ENCODE assay signal across 8 cellular contexts in genomic region chr15:28737521-28738199, GRCh38. TPM values are rescaled to one million over a fixed set of nuclear protein-coding genes. Genes with fewer than 3 reads are reported as not detected.
DNase-seq lines count a peak whose midpoint lies in the region; ATAC-seq and TF ChIP-seq lines count a peak whose summit lies in the region.
"Not testable (repeated sequence)": the region's sequence is repeated elsewhere in the genome, so short reads cannot be mapped to it uniquely, and the experiment has no call there.

No MANE protein-coding gene starts in this region.

- ATAC-seq in GM21786 (IDR thresholded peaks at IDR 0.05; ENCODE audit: unreplicated experiment) = peak; percentile 50
- ATAC-seq in heart left ventricle = peak in 3 of 4 donors; percentile 92 to 98 (median 98)
- ATAC-seq in stimulated activated naive CD8-positive, alpha-beta T cell treated with anti-CD3 and anti-CD28 coated beads, Interleukin-15, Interleukin-2, amounts not matched to agents 100 U/mL and 50 U/mL, for 24 hours = peak; percentile 62

- no CpG with 5 or more reads among the region's 101 CpGs for WGBS in mammary epithelial cell (ENCODE audit: low coverage, missing lambda C conversion rate)
- WGBS in heart left ventricle, 4 donors = 0% methylated on average over 1 to 92 of the region's 101 CpGs

- peak overlapping the region; percentile 36 for H3K4me2 ChIP-seq in mammary epithelial cell (ENCODE audit: insufficient read depth, low read depth, low read length)

- H3K4me3 Mint-ChIP-seq in nephron progenitor cell = peak overlapping the region; percentile 77

- H3K4me1 ChIP-seq in mammary epithelial cell (ENCODE audit: insufficient read depth, low read length); heart left ventricle: not testable (repeated sequence)

- peak overlapping the region; percentile 75 for H2AFZ ChIP-seq in mammary epithelial cell (ENCODE audit: low read depth, low read length)

- DNase-seq in COLO668 (lab: John Stamatoyannopoulos, UW; ENCODE audit: unreplicated experiment) (peak; percentile 69), mammary epithelial cell (peak; percentile 15), heart left ventricle (peak; percentile 29 to 76 (median 52)), nephron progenitor cell (peak; percentile 69)
- not testable (repeated sequence) for DNase-seq in LNCaP clone FGC (ENCODE audit: low read depth)
- peak; percentile 35 for DNase-seq in activated CD4-positive, alpha-beta T cell treated with anti-CD3 and anti-CD28 coated beads, Interleukin-2, amount 50 U/mL, for 1 hour
- peak; percentile 48 for DNase-seq in stimulated activated naive CD8-positive, alpha-beta T cell treated with anti-CD3 and anti-CD28 coated beads, Interleukin-15, Interleukin-2, amounts not matched to agents 100 U/mL and 50 U/mL, for 24 hours

- not testable (repeated sequence) for H3K9me3 Mint-ChIP-seq in nephron progenitor cell

- not testable (repeated sequence) for TF ChIP-seq POLR2A in heart left ventricle (IDR thresholded peaks at IDR 0.05)

- H3K27me3 ChIP-seq in mammary epithelial cell (ENCODE audit: insufficient read depth, low read length); heart left ventricle: not testable (repeated sequence)

- 0 out of 2 replicates have a peak, but pooled peaks have one; percentile 3 for TF ChIP-seq CTCF in LNCaP clone FGC (IDR thresholded peaks at IDR 0.05; ENCODE audit: control insufficient read depth, extremely low read depth, insufficient read depth)
- TF ChIP-seq CTCF in mammary epithelial cell (conservative IDR thresholded peaks at IDR 0.05 in 1 of 2, IDR thresholded peaks at IDR 0.05 in 1 of 2; ENCODE audit: extremely low read depth in 1 of 2, insufficient read depth in 1 of 2, low read depth in 1 of 2, low read length in 2 of 2); heart left ventricle (IDR thresholded peaks at IDR 0.05); nephron progenitor cell (IDR thresholded peaks at IDR 0.05): not testable (repeated sequence)

- peak overlapping the region; percentile 43 for H3K4me3 ChIP-seq in LNCaP clone FGC (ENCODE audit: low read depth, low read length)
- peak overlapping the region in 2 of 3 experiments; percentile 46 for H3K4me3 ChIP-seq in mammary epithelial cell (replicated peaks in 1 of 3; ENCODE audit: insufficient read depth in 1 of 3, low read depth in 2 of 3, low read length in 3 of 3)
- H3K4me3 ChIP-seq in heart left ventricle = peak overlapping the region in 11 of 12 donors; percentile 27 to 78 (median 57)

- not testable (repeated sequence) for H3K4me1 Mint-ChIP-seq in nephron progenitor cell

- H3K36me3 ChIP-seq in mammary epithelial cell (ENCODE audit: insufficient read depth, low read length); heart left ventricle: not testable (repeated sequence)

- not testable (repeated sequence) for H3K27ac Mint-ChIP-seq in nephron progenitor cell

- not testable (repeated sequence) for H3K27ac ChIP-seq in mammary epithelial cell (ENCODE audit: insufficient read depth, low read depth, low read length)
- H3K27ac ChIP-seq in heart left ventricle = peak overlapping the region; percentile 64 to 89 (median 84)

- not testable (repeated sequence) for H3K79me2 ChIP-seq in mammary epithelial cell (ENCODE audit: insufficient read depth, low read length)

- H3K9me3 ChIP-seq in mammary epithelial cell (replicated peaks; ENCODE audit: insufficient read depth, low read length); heart left ventricle: not testable (repeated sequence)

- BruUV-seq in mammary epithelial cell (replicated peaks; lab: Mats Ljungman, UMichigan) = not testable (repeated sequence)

- CTCF ChIA-PET in mammary epithelial cell (lab: Charles Lee; ENCODE audit: low non-redundant PET) = not testable (repeated sequence)

- not testable (repeated sequence) for H4K20me1 ChIP-seq in mammary epithelial cell (ENCODE audit: insufficient read depth, low read length)

- H3K9ac ChIP-seq in mammary epithelial cell (ENCODE audit: insufficient read depth, low read length) = not testable (repeated sequence)

- H3K27me3 Mint-ChIP-seq in nephron progenitor cell (ENCODE audit: low read depth, poor library complexity) = peaks cover 28% of the 10 kb centered on the region

- in situ Hi-C loops in mammary epithelial cell (cut with MboI; ENCODE audit: low sequenced_read_pairs in 2 of 2) = not testable (repeated sequence)

- not testable (repeated sequence) for H3K36me3 Mint-ChIP-seq in nephron progenitor cell (ENCODE audit: low read depth)

- dilution Hi-C loops in mammary epithelial cell (cut with HindIII; ENCODE audit: low sequenced_read_pairs) = not testable (repeated sequence)

- intact Hi-C loops in mammary epithelial cell (cut with micrococcal nuclease); heart left ventricle (cut with DNase I): not testable (repeated sequence)

RNA-seq across cellular contexts. Expression of gene GOLGA8M, which starts 25.4 kb away (rescaled TPM):
- not detected for total RNA-seq in mammary epithelial cell
- 0.18 TPM for polyA plus RNA-seq in mammary epithelial cell
- polyA minus RNA-seq in mammary epithelial cell = not detected
- total RNA-seq in heart left ventricle = 1 to 10 TPM in 6 of 9 donors, under 1 TPM in 2, not detected in 1; 0.67 to 2.6 (median 1.4) TPM
- polyA plus RNA-seq in heart left ventricle = under 1 TPM; 0.18 to 0.72 TPM
